1 cellular context compared by ENCODE assay signal in genomic region chr3:153970735-153971347, GRCh38.
TF ChIP-seq lines count a peak whose summit lies in the region.

No MANE protein-coding gene starts in this region.

TF ChIP-seq in GM23338, 12 proteins besides CTCF, POLR2A, EP300 and RAD21 (continued from another document):
- no peak for TF ChIP-seq ZNF462 (CRISPR knock-in tag; IDR thresholded peaks at IDR 0.05)
- no peak for TF ChIP-seq EZH2phosphoT487 (IDR thresholded peaks at IDR 0.05; ENCODE audit: unreplicated experiment)
- no peak for TF ChIP-seq CREB1 (CRISPR knock-in tag; IDR thresholded peaks at IDR 0.05; ENCODE audit: low read depth)
- no peak for TF ChIP-seq JUNB (IDR thresholded peaks at IDR 0.05; ENCODE audit: unreplicated experiment)
- TF ChIP-seq EZH2 (IDR thresholded peaks at IDR 0.05; ENCODE audit: low read depth, unreplicated experiment): no peak
- TF ChIP-seq ETS1 (IDR thresholded peaks at IDR 0.05): no peak
- TF ChIP-seq POLR2AphosphoS5 (IDR thresholded peaks at IDR 0.05; ENCODE audit: low read depth): no peak
- no peak for TF ChIP-seq NANOG (IDR thresholded peaks at IDR 0.05; ENCODE audit: borderline replicate concordance)
- no peak for TF ChIP-seq ZNF114 (CRISPR knock-in tag; IDR thresholded peaks at IDR 0.05)
